In genomic region chr10:92121686-92122492, GRCh38 we compare ENCODE assay signal across 1 cellular context.
A peak's percentile ranks its signal among the peaks of the same experiment; 100 is the strongest.
TF ChIP-seq lines count a peak whose summit lies in the region.

No MANE protein-coding gene starts in this region.

TF ChIP-seq in HepG2, 621 proteins besides CTCF, POLR2A, EP300 and RAD21 (continued from another document and continues in another):
- no peak for TF ChIP-seq ZNF282 (IDR thresholded peaks at IDR 0.05; ENCODE audit: partially characterized antibody)
- TF ChIP-seq ZNF747 (CRISPR knock-in tag; IDR thresholded peaks at IDR 0.05; ENCODE audit: borderline replicate concordance), result no peak
- TF ChIP-seq ZFP36L1 (CRISPR knock-in tag; IDR thresholded peaks at IDR 0.05), result peak; percentile 34; the same call in 1 of the 2 replicates
- TF ChIP-seq ZNF713 (CRISPR knock-in tag; IDR thresholded peaks at IDR 0.05), result no peak
- no peak for TF ChIP-seq ZNF703 (CRISPR knock-in tag; IDR thresholded peaks at IDR 0.05; ENCODE audit: borderline replicate concordance)
- TF ChIP-seq, protein P1, sequence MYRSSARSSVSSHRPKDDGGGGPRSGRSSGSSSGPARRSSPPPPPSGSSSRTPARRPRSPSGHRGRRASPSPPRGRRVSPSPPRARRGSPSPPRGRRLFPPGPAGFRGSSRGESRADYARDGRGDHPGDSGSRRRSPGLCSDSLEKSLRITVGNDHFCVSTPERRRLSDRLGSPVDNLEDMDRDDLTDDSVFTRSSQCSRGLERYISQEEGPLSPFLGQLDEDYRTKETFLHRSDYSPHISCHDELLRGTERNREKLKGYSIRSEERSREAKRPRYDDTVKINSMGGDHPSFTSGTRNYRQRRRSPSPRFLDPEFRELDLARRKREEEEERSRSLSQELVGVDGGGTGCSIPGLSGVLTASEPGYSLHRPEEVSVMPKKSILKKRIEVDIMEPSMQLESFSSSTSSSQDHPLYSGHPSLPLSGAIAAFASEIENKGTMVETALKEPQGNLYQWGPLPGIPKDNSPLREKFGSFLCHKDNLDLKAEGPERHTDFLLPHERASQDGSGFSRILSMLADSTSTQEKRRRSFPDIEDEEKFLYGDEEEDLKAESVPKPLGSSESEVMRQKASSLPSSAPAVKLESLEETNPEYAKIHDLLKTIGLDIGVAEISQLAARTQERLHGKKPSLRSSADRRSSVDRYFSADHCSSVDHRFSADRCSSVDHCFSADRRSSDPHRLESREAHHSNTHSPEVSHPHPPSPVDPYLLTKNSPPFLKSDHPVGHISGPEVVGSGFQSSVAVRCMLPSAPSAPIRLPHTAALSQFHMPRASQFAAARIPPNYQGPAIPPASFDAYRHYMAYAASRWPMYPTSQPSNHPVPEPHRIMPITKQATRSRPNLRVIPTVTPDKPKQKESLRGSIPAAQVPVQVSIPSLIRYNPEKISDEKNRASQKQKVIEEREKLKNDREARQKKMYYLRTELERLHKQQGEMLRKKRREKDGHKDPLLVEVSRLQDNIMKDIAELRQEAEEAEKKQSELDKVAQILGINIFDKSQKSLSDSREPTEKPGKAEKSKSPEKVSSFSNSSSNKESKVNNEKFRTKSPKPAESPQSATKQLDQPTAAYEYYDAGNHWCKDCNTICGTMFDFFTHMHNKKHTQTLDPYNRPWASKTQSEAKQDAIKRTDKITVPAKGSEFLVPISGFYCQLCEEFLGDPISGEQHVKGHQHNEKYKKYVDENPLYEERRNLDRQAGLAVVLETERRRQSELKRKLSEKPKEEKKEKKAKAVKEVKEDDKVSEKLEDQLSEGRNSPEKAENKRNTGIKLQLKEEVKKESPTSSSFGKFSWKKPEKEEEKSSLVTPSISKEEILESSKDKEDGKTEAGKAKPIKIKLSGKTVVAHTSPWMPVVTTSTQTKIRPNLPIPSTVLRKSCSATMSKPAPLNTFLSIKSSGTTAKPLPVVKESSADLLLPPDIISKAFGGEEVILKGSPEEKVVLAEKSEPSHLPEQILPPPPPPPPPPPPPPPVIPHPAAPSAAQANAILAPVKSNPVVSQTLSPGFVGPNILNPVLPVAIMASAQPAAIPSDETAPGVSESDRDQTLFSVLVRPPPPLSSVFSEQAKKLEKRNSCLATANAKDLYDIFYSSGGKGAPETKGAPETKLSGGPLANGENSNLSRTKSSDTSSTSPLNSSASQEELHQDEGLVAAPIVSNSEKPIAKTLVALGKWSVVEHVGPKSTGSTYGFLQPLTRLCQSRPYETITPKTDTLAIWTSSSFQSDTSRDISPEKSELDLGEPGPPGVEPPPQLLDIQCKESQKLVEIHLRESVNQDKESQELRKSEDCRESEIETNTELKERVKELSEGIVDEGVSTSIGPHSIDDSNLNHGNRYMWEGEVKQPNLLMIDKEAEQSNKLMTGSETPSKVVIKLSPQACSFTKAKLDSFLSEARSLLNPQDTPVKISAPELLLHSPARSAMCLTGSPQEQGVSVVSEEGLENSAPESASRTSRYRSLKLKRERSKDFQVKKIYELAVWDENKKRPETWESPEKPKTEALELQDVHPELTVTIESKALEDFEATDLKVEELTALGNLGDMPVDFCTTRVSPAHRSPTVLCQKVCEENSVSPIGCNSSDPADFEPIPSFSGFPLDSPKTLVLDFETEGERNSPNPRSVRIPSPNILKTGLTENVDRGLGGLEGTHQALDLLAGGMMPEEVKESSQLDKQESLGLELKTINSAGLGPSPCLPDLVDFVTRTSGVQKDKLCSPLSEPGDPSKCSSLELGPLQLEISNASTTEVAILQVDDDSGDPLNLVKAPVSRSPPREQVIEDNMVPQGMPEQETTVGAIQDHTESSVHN (CRISPR knock-in tag; IDR thresholded peaks at IDR 0.05), result no peak
- no peak for TF ChIP-seq MLLT10 (CRISPR knock-in tag; IDR thresholded peaks at IDR 0.05)
- peak; percentile 66 for TF ChIP-seq ZEB1 (IDR thresholded peaks at IDR 0.05; ENCODE audit: insufficient replicate concordance, low read depth)
- peak; percentile 58; the same call in 1 of the 2 replicates for TF ChIP-seq ATF1 (CRISPR knock-in tag; IDR thresholded peaks at IDR 0.05)
- no peak for TF ChIP-seq MAFF (IDR thresholded peaks at IDR 0.05; ENCODE audit: low read depth, low read length)
- TF ChIP-seq ZNF232 (CRISPR knock-in tag; IDR thresholded peaks at IDR 0.05; ENCODE audit: borderline replicate concordance), result peak; percentile 71; the same call in 1 of the 2 replicates
- TF ChIP-seq ZNF276 (CRISPR knock-in tag; IDR thresholded peaks at IDR 0.05; ENCODE audit: low read depth), result no peak
- TF ChIP-seq ZNF264 (CRISPR knock-in tag; IDR thresholded peaks at IDR 0.05), result peak; percentile 94
- no peak; the same call in 1 of the 2 replicates for TF ChIP-seq ZNF460 (CRISPR knock-in tag; IDR thresholded peaks at IDR 0.05; ENCODE audit: borderline replicate concordance)
- TF ChIP-seq ATF7 (IDR thresholded peaks at IDR 0.05), result no peak
- TF ChIP-seq ATF7 (CRISPR knock-in tag; IDR thresholded peaks at IDR 0.05), result no peak
- TF ChIP-seq, protein P2, sequence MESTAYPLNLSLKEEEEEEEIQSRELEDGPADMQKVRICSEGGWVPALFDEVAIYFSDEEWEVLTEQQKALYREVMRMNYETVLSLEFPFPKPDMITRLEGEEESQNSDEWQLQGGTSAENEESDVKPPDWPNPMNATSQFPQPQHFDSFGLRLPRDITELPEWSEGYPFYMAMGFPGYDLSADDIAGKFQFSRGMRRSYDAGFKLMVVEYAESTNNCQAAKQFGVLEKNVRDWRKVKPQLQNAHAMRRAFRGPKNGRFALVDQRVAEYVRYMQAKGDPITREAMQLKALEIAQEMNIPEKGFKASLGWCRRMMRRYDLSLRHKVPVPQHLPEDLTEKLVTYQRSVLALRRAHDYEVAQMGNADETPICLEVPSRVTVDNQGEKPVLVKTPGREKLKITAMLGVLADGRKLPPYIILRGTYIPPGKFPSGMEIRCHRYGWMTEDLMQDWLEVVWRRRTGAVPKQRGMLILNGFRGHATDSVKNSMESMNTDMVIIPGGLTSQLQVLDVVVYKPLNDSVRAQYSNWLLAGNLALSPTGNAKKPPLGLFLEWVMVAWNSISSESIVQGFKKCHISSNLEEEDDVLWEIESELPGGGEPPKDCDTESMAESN (CRISPR knock-in tag; conservative IDR thresholded peaks at IDR 0.05), result 0 out of 2 replicates have a peak, but pooled peaks have one; percentile 54
- TF ChIP-seq, protein P3, sequence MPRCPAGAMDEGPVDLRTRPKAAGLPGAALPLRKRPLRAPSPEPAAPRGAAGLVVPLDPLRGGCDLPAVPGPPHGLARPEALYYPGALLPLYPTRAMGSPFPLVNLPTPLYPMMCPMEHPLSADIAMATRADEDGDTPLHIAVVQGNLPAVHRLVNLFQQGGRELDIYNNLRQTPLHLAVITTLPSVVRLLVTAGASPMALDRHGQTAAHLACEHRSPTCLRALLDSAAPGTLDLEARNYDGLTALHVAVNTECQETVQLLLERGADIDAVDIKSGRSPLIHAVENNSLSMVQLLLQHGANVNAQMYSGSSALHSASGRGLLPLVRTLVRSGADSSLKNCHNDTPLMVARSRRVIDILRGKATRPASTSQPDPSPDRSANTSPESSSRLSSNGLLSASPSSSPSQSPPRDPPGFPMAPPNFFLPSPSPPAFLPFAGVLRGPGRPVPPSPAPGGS (CRISPR knock-in tag; IDR thresholded peaks at IDR 0.05), result no peak
- TF ChIP-seq ZNF775 (CRISPR knock-in tag; IDR thresholded peaks at IDR 0.05; ENCODE audit: borderline replicate concordance), result no peak
- TF ChIP-seq ZNF326 (CRISPR knock-in tag; IDR thresholded peaks at IDR 0.05; ENCODE audit: borderline replicate concordance), result no peak
- TF ChIP-seq ZNF33A (CRISPR knock-in tag; IDR thresholded peaks at IDR 0.05; ENCODE audit: borderline replicate concordance), result no peak
- TF ChIP-seq HOXA5 (CRISPR knock-in tag; IDR thresholded peaks at IDR 0.05), result no peak
- TF ChIP-seq, protein P4, sequence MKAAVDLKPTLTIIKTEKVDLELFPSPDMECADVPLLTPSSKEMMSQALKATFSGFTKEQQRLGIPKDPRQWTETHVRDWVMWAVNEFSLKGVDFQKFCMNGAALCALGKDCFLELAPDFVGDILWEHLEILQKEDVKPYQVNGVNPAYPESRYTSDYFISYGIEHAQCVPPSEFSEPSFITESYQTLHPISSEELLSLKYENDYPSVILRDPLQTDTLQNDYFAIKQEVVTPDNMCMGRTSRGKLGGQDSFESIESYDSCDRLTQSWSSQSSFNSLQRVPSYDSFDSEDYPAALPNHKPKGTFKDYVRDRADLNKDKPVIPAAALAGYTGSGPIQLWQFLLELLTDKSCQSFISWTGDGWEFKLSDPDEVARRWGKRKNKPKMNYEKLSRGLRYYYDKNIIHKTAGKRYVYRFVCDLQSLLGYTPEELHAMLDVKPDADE (CRISPR knock-in tag; IDR thresholded peaks at IDR 0.05), result no peak
- 0 out of 2 replicates have a peak, but pooled peaks have one; percentile 24 for TF ChIP-seq ZNF629 (CRISPR knock-in tag; conservative IDR thresholded peaks at IDR 0.05)
- peak; percentile 59; the same call in 1 of the 2 replicates for TF ChIP-seq ZNF670 (CRISPR knock-in tag; IDR thresholded peaks at IDR 0.05; ENCODE audit: borderline replicate concordance)
- no peak for TF ChIP-seq CCDC6 (CRISPR knock-in tag; IDR thresholded peaks at IDR 0.05)
- TF ChIP-seq NFE2L2 (IDR thresholded peaks at IDR 0.05; ENCODE audit: low read length), result no peak
- no peak for TF ChIP-seq XBP1 (CRISPR knock-in tag; IDR thresholded peaks at IDR 0.05)
- TF ChIP-seq PBX3 (CRISPR knock-in tag; IDR thresholded peaks at IDR 0.05; ENCODE audit: borderline replicate concordance), result no peak
- no peak for TF ChIP-seq CENPX (CRISPR knock-in tag; IDR thresholded peaks at IDR 0.05)
- TF ChIP-seq, protein P5, sequence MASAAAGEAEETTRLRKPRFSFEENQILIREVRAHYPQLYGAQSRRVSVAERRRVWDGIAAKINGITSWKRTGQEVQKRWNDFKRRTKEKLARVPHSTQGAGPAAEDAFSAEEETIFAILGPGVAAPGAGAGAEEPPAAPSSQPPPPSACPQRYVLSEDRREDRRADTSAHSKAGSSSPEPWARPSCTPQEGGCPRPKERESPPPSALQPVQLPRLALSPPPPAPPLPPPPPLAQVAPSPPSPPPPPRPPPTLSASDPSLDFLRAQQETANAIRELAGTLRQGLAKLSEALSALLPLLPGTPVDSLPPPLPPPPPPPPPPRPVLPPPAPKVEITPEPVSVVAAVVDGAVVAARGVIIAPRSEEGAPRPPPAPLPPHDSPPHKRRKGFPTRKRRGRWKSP (CRISPR knock-in tag; IDR thresholded peaks at IDR 0.05), result no peak
- TF ChIP-seq WIZ (CRISPR knock-in tag; IDR thresholded peaks at IDR 0.05), result 0 out of 2 replicates have a peak, but pooled peaks have one; percentile 63
- no peak for TF ChIP-seq CENPT (CRISPR knock-in tag; IDR thresholded peaks at IDR 0.05; ENCODE audit: low read depth)
- TF ChIP-seq CCAR2 (optimal IDR thresholded peaks at IDR 0.05; ENCODE audit: low read depth, low read length), result no peak
- TF ChIP-seq ZIK1 (CRISPR knock-in tag; IDR thresholded peaks at IDR 0.05; ENCODE audit: borderline replicate concordance, low read depth), result no peak
- TF ChIP-seq ZBTB42 (CRISPR knock-in tag; IDR thresholded peaks at IDR 0.05), result no peak
- TF ChIP-seq ZBTB1 (CRISPR knock-in tag; IDR thresholded peaks at IDR 0.05; ENCODE audit: borderline replicate concordance), result no peak
- TF ChIP-seq ZNF883 (CRISPR knock-in tag; IDR thresholded peaks at IDR 0.05; ENCODE audit: not compliant biosample characterization), result no peak
- no peak for TF ChIP-seq ZNF253 (CRISPR knock-in tag; IDR thresholded peaks at IDR 0.05; ENCODE audit: borderline replicate concordance)
- no peak for TF ChIP-seq EZH2 (conservative IDR thresholded peaks at IDR 0.05; ENCODE audit: low read depth, low read length)
- TF ChIP-seq ZNF768 (CRISPR knock-in tag; IDR thresholded peaks at IDR 0.05), result no peak
- TF ChIP-seq, protein P6, sequence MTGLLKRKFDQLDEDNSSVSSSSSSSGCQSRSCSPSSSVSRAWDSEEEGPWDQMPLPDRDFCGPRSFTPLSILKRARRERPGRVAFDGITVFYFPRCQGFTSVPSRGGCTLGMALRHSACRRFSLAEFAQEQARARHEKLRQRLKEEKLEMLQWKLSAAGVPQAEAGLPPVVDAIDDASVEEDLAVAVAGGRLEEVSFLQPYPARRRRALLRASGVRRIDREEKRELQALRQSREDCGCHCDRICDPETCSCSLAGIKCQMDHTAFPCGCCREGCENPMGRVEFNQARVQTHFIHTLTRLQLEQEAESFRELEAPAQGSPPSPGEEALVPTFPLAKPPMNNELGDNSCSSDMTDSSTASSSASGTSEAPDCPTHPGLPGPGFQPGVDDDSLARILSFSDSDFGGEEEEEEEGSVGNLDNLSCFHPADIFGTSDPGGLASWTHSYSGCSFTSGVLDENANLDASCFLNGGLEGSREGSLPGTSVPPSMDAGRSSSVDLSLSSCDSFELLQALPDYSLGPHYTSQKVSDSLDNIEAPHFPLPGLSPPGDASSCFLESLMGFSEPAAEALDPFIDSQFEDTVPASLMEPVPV (CRISPR knock-in tag; IDR thresholded peaks at IDR 0.05), result no peak
- no peak for TF ChIP-seq ZBTB8A (CRISPR knock-in tag; IDR thresholded peaks at IDR 0.05; ENCODE audit: borderline replicate concordance, low read depth)
- TF ChIP-seq RELA (CRISPR knock-in tag; IDR thresholded peaks at IDR 0.05), result no peak
- peak; percentile 76 for TF ChIP-seq TBL1XR1 (IDR thresholded peaks at IDR 0.05; ENCODE audit: borderline replicate concordance, low read length, partially characterized antibody)
- no peak for TF ChIP-seq KLF12 (CRISPR knock-in tag; IDR thresholded peaks at IDR 0.05; ENCODE audit: borderline replicate concordance)
- no peak for TF ChIP-seq SUZ12 (IDR thresholded peaks at IDR 0.05; ENCODE audit: low read depth, low read length)
- TF ChIP-seq ZNF615 (CRISPR knock-in tag; IDR thresholded peaks at IDR 0.05; ENCODE audit: borderline replicate concordance), result no peak
- peak; percentile 85 for TF ChIP-seq FOXA3 (CRISPR knock-in tag; IDR thresholded peaks at IDR 0.05)
- no peak for TF ChIP-seq CBX2 (IDR thresholded peaks at IDR 0.05; ENCODE audit: low read depth, low read length)
- TF ChIP-seq CBX2 (CRISPR knock-in tag; IDR thresholded peaks at IDR 0.05; ENCODE audit: low read depth), result 0 out of 2 replicates have a peak, but pooled peaks have one; percentile 44
- TF ChIP-seq HNRNPK (IDR thresholded peaks at IDR 0.05; ENCODE audit: low read depth, low read length, poor library complexity, severe bottlenecking), result no peak
- 0 out of 2 replicates have a peak, but pooled peaks have one; percentile 33 for TF ChIP-seq SP4 (CRISPR knock-in tag; IDR thresholded peaks at IDR 0.05)
